In the genomic region with DNA sequence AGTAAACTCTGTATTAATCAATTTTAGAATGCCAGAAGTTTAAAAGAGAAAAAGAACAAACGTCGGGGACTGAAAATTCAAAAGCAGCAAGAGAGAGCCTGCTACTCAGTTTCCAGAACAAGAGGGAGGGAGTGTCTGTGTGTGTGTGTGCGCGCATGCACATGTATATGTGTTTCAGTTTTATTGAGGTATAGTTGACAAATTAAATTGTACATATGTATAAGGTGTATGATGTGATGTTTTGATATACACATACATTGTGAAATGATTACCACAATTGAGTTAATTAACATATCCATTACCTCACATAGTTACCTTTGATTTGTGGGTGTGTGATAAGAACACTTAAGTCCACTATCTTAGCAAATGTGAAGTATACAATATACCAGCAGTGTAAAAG, we compare ENCODE assay signal across 22 cellular contexts. TPM values are rescaled to one million over a fixed set of nuclear protein-coding genes. Genes with fewer than 3 reads are reported as not detected.
A peak's percentile ranks its signal among the peaks of the same experiment; 100 is the strongest.
DNase-seq lines count a peak whose midpoint lies in the region; ATAC-seq, FAIRE-seq and TF ChIP-seq lines count a peak whose summit lies in the region.
"Had no signal": no experiment of that assay in that cellular context is flagged by ENCODE, and none has a peak within 500 bp of the region (broad histone marks: within the 10 kb centered on the region; RNA-seq: fewer than 3 reads in every experiment).

No MANE protein-coding gene starts in this region.

- H3K4me1 ChIP-seq in neuronal stem cell (ENCODE audit: control insufficient read depth in 2 of 2, insufficient read depth in 1 of 2, low read depth in 1 of 2, low read length in 2 of 2) (peaks cover 0 to 9% of the 10 kb centered on the region in 2 donors), left ventricle myocardium inferior (no peaks in the 10 kb centered on the region)
- H3K4me1 ChIP-seq: A549, BLaER1 had no signal

- no peak overlapping the region for H3K4ac ChIP-seq in neuronal stem cell (ENCODE audit: low read length)

- H2BK5ac ChIP-seq in neuronal stem cell (ENCODE audit: low read length): no peak overlapping the region

- H3K27me3 ChIP-seq in neuronal stem cell (ENCODE audit: control insufficient read depth in 3 of 3, insufficient read depth in 3 of 3, low read depth in 1 of 3, low read length in 3 of 3) (no peaks in the 10 kb centered on the region), left ventricle myocardium inferior (ENCODE audit: low read depth) (no peaks in the 10 kb centered on the region)
- H3K27me3 ChIP-seq: BLaER1 had no signal

- H3K79me1 ChIP-seq in neuronal stem cell (ENCODE audit: low read depth, low read length): no peaks in the 10 kb centered on the region

- no peak overlapping the region for H3K23ac ChIP-seq in neuronal stem cell (ENCODE audit: low read depth, low read length, poor library complexity)

- WGBS in neuronal stem cell (ENCODE audit: extremely low coverage in 2 of 2, insufficient read length in 2 of 2, insufficient replicate concordance in 1 of 2), 2 donors: no CpG with 5 or more reads among the region's 4 CpGs

- TF ChIP-seq CTCF in epithelial cell of esophagus (IDR thresholded peaks at IDR 0.05; ENCODE audit: insufficient read depth, low read depth, low read length, missing control alignments) (no peak), left ventricle myocardium inferior (IDR thresholded peaks at IDR 0.05; ENCODE audit: borderline replicate concordance) (no peak)

- H2AFZ ChIP-seq in neuronal stem cell (ENCODE audit: low read length): peak overlapping the region; percentile 54

- H3K4me2 ChIP-seq in neuronal stem cell (ENCODE audit: insufficient read depth, low read length, poor library complexity, severe bottlenecking): no peak overlapping the region
- H3K4me2 ChIP-seq: A549, BLaER1 had no signal

- no peak overlapping the region for H2AK5ac ChIP-seq in neuronal stem cell (ENCODE audit: low read depth, low read length)

- no peak overlapping the region for H3K9ac ChIP-seq in neuronal stem cell (ENCODE audit: low read depth, low read length, poor library complexity)
- H3K9ac ChIP-seq: BLaER1 had no signal

- no peak overlapping the region for H3K4me3 ChIP-seq in epithelial cell of esophagus (ENCODE audit: low read length)
- H3K4me3 ChIP-seq in neuronal stem cell (ENCODE audit: low read length in 2 of 2): no peak overlapping the region
- no peak overlapping the region for H3K4me3 ChIP-seq in left ventricle myocardium inferior
- H3K4me3 ChIP-seq: A549, BLaER1, GM12878 had no signal

- no peak overlapping the region for H3K14ac ChIP-seq in neuronal stem cell (ENCODE audit: low read length)

- H3K18ac ChIP-seq in neuronal stem cell (ENCODE audit: low read length): no peak overlapping the region

- no peak overlapping the region for H4K91ac ChIP-seq in neuronal stem cell (ENCODE audit: low read depth, low read length, poor library complexity)

- no peak overlapping the region for H2BK120ac ChIP-seq in neuronal stem cell (ENCODE audit: low read depth, low read length)

- no peak overlapping the region for H2BK15ac ChIP-seq in neuronal stem cell (ENCODE audit: low read length)

- H3K9me3 ChIP-seq in neuronal stem cell (replicated peaks in 1 of 2; ENCODE audit: control insufficient read depth in 2 of 2, insufficient read depth in 1 of 2, low read depth in 1 of 2, low read length in 2 of 2) (peaks cover 2 to 17% of the 10 kb centered on the region in 2 donors), left ventricle myocardium inferior (replicated peaks) (peaks cover 26% of the 10 kb centered on the region)

- H3K36me3 ChIP-seq in neuronal stem cell (replicated peaks in 1 of 2; ENCODE audit: control insufficient read depth in 2 of 2, insufficient read depth in 2 of 2, low read length in 2 of 2) (no peaks in the 10 kb centered on the region), left ventricle myocardium inferior (no peaks in the 10 kb centered on the region)
- H3K36me3 ChIP-seq: BLaER1 had no signal

- no peak overlapping the region for H3K27ac ChIP-seq in neuronal stem cell (replicated peaks; ENCODE audit: low read length)
- H3K27ac ChIP-seq in left ventricle myocardium inferior (replicated peaks): no peak overlapping the region
- H3K27ac ChIP-seq: A549, BLaER1 had no signal

- FAIRE-seq in GM19239 (lab: Jason Lieb, UNC): peak; percentile 40
- FAIRE-seq in HTR-8/SVneo (lab: Jason Lieb, UNC): peak; percentile 38
- FAIRE-seq: A549, GM12878, GM18507 had no signal

- intact Hi-C loops in left ventricle myocardium inferior (cut with micrococcal nuclease): no loop called here

- H4K8ac ChIP-seq in neuronal stem cell (ENCODE audit: low read depth, low read length): no peak overlapping the region

- DNase-seq in GM19239 (ENCODE audit: insufficient read length, low spot score) (no peak), HTR-8/SVneo (ENCODE audit: insufficient read length, low spot score) (no peak), epithelial cell of esophagus (ENCODE audit: low read depth) (peak; percentile 20), neuronal stem cell (ENCODE audit: low spot score) (no peak), NCI-H2227 (lab: John Stamatoyannopoulos, UW; ENCODE audit: unreplicated experiment) (no peak), left ventricle myocardium inferior (no peak)
- DNase-seq in stimulated activated CD8-positive, alpha-beta memory T cell treated with anti-CD3 and anti-CD28 coated beads, Interleukin-4, amount 100 ng/mL, for 48 hours: no peak
- DNase-seq: CD4-positive, alpha-beta memory T cell; KG1; NCI-H1417; NCI-H187; NCI-H2107; NCI-H2227 treated with DMSO at 0.1 percent for 48 hours; NCI-H510A treated with DMSO at 0.1 percent for 48 hours; NCI-H82; RPMI8226; SIG-M5 had no signal

- H2BK12ac ChIP-seq in neuronal stem cell (ENCODE audit: low read length): no peak overlapping the region

- ATAC-seq in HG02938 (IDR thresholded peaks at IDR 0.05; ENCODE audit: unreplicated experiment): no peak
- ATAC-seq: A549 had no signal

RNA-seq across cellular contexts. Expression of a gene that starts 27.6 kb away (rescaled TPM):
- polyA plus RNA-seq in neuronal stem cell (2013, experiment 1 of 2): 4.8 TPM
- polyA plus RNA-seq in neuronal stem cell (2013, experiment 2 of 2): 5.9 TPM
- total RNA-seq in left ventricle myocardium inferior: 24.6 TPM
